1 cellular context compared by ENCODE assay signal in genomic region chr14:73234586-73235394, GRCh38.
TF ChIP-seq lines count a peak whose summit lies in the region.

No MANE protein-coding gene starts in this region.

TF ChIP-seq in H1, 55 proteins besides CTCF, POLR2A, EP300 and RAD21:
- TF ChIP-seq SIN3A (conservative IDR thresholded peaks at IDR 0.05 in 1 of 2, IDR thresholded peaks at IDR 0.05 in 1 of 2; ENCODE audit: low read depth in 1 of 2, low read length in 2 of 2) (0 out of 4 replicates have a peak, but pooled peaks of 1 of the 2 experiments have one; percentile 3), KDM1A (IDR thresholded peaks at IDR 0.05; ENCODE audit: borderline replicate concordance, low read length) (peak; percentile 35; the same call in 1 of the 2 replicates), RXRA (IDR thresholded peaks at IDR 0.05; ENCODE audit: insufficient read depth, low read depth, low read length) (no peak), MAX (IDR thresholded peaks at IDR 0.05) (no peak)
